1 cellular context compared by ENCODE assay signal in the genomic region with DNA sequence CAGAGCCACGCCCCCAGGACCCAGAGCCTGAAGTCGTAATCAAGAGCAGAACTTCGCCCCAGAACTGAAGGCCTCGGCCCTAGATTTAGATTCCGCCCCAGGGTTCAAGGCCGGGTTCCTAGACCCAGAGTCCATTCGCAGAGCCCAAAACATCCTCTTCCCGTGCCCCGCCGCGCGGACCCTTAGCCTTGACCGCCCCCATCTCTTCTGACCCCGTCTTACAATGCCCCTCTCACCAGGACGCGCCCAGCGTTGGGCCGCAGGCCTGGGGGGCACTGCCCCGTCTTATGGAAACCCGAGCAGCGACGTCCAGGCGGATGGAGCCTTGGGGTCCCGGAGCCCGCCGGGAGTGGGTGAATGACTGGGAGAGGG.
TF ChIP-seq lines count a peak whose summit lies in the region.

No MANE protein-coding gene starts in this region.

TF ChIP-seq in HepG2, 621 proteins besides CTCF, POLR2A, EP300 and RAD21 (continues in another document):
- no peak for TF ChIP-seq SIX1 (CRISPR knock-in tag; IDR thresholded peaks at IDR 0.05; ENCODE audit: borderline replicate concordance)
- no peak for TF ChIP-seq ZBTB42 (CRISPR knock-in tag; IDR thresholded peaks at IDR 0.05)
- TF ChIP-seq NFE2 (CRISPR knock-in tag; IDR thresholded peaks at IDR 0.05), result no peak
- TF ChIP-seq, protein P1, sequence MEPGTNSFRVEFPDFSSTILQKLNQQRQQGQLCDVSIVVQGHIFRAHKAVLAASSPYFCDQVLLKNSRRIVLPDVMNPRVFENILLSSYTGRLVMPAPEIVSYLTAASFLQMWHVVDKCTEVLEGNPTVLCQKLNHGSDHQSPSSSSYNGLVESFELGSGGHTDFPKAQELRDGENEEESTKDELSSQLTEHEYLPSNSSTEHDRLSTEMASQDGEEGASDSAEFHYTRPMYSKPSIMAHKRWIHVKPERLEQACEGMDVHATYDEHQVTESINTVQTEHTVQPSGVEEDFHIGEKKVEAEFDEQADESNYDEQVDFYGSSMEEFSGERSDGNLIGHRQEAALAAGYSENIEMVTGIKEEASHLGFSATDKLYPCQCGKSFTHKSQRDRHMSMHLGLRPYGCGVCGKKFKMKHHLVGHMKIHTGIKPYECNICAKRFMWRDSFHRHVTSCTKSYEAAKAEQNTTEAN (CRISPR knock-in tag; conservative IDR thresholded peaks at IDR 0.05), result 0 out of 2 replicates have a peak, but pooled peaks have one; percentile 62
- TF ChIP-seq REPIN1 (CRISPR knock-in tag; IDR thresholded peaks at IDR 0.05; ENCODE audit: borderline replicate concordance, low read depth), result no peak
- no peak for TF ChIP-seq ZNF766 (CRISPR knock-in tag; IDR thresholded peaks at IDR 0.05; ENCODE audit: borderline replicate concordance)
- TF ChIP-seq SP140L (CRISPR knock-in tag; IDR thresholded peaks at IDR 0.05; ENCODE audit: borderline replicate concordance), result no peak
- no peak for TF ChIP-seq ZNF564 (CRISPR knock-in tag; IDR thresholded peaks at IDR 0.05)
- TF ChIP-seq, protein P2, sequence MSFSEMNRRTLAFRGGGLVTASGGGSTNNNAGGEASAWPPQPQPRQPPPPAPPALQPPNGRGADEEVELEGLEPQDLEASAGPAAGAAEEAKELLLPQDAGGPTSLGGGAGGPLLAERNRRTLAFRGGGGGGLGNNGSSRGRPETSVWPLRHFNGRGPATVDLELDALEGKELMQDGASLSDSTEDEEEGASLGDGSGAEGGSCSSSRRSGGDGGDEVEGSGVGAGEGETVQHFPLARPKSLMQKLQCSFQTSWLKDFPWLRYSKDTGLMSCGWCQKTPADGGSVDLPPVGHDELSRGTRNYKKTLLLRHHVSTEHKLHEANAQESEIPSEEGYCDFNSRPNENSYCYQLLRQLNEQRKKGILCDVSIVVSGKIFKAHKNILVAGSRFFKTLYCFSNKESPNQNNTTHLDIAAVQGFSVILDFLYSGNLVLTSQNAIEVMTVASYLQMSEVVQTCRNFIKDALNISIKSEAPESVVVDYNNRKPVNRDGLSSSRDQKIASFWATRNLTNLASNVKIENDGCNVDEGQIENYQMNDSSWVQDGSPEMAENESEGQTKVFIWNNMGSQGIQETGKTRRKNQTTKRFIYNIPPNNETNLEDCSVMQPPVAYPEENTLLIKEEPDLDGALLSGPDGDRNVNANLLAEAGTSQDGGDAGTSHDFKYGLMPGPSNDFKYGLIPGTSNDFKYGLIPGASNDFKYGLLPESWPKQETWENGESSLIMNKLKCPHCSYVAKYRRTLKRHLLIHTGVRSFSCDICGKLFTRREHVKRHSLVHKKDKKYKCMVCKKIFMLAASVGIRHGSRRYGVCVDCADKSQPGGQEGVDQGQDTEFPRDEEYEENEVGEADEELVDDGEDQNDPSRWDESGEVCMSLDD (CRISPR knock-in tag; IDR thresholded peaks at IDR 0.05; ENCODE audit: borderline replicate concordance), result no peak
- TF ChIP-seq PCBP2 (optimal IDR thresholded peaks at IDR 0.05; ENCODE audit: low read depth, low read length, poor library complexity, severe bottlenecking), result no peak
- peak; percentile 74 for TF ChIP-seq ZFX (CRISPR knock-in tag; IDR thresholded peaks at IDR 0.05; ENCODE audit: low read depth)
- TF ChIP-seq, protein P3, sequence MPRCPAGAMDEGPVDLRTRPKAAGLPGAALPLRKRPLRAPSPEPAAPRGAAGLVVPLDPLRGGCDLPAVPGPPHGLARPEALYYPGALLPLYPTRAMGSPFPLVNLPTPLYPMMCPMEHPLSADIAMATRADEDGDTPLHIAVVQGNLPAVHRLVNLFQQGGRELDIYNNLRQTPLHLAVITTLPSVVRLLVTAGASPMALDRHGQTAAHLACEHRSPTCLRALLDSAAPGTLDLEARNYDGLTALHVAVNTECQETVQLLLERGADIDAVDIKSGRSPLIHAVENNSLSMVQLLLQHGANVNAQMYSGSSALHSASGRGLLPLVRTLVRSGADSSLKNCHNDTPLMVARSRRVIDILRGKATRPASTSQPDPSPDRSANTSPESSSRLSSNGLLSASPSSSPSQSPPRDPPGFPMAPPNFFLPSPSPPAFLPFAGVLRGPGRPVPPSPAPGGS (CRISPR knock-in tag; IDR thresholded peaks at IDR 0.05), result no peak
- TF ChIP-seq, protein P4, sequence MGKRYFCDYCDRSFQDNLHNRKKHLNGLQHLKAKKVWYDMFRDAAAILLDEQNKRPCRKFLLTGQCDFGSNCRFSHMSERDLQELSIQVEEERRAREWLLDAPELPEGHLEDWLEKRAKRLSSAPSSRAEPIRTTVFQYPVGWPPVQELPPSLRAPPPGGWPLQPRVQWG (CRISPR knock-in tag; IDR thresholded peaks at IDR 0.05; ENCODE audit: borderline replicate concordance, low read depth), result no peak
- no peak for TF ChIP-seq KLF15 (CRISPR knock-in tag; IDR thresholded peaks at IDR 0.05; ENCODE audit: borderline replicate concordance)
- no peak; the same call in 1 of the 2 replicates for TF ChIP-seq ZNF343 (CRISPR knock-in tag; IDR thresholded peaks at IDR 0.05)
- no peak for TF ChIP-seq WIZ (CRISPR knock-in tag; IDR thresholded peaks at IDR 0.05)
- no peak for TF ChIP-seq ZSCAN25 (CRISPR knock-in tag; IDR thresholded peaks at IDR 0.05)
- no peak for TF ChIP-seq ZNF124 (CRISPR knock-in tag; IDR thresholded peaks at IDR 0.05)
- no peak for TF ChIP-seq CBFB (CRISPR knock-in tag; IDR thresholded peaks at IDR 0.05)
- TF ChIP-seq XRCC5 (optimal IDR thresholded peaks at IDR 0.05; ENCODE audit: low read length), result no peak
- no peak for TF ChIP-seq ZSCAN12 (CRISPR knock-in tag; IDR thresholded peaks at IDR 0.05)
- TF ChIP-seq ZNF83 (CRISPR knock-in tag; IDR thresholded peaks at IDR 0.05; ENCODE audit: borderline replicate concordance), result no peak
- TF ChIP-seq, protein P5, sequence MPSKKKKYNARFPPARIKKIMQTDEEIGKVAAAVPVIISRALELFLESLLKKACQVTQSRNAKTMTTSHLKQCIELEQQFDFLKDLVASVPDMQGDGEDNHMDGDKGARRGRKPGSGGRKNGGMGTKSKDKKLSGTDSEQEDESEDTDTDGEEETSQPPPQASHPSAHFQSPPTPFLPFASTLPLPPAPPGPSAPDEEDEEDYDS (CRISPR knock-in tag; IDR thresholded peaks at IDR 0.05), result no peak
- TF ChIP-seq ZNF20 (CRISPR knock-in tag; IDR thresholded peaks at IDR 0.05), result no peak
- no peak for TF ChIP-seq MAFK (conservative IDR thresholded peaks at IDR 0.05 in 1 of 2, IDR thresholded peaks at IDR 0.05 in 1 of 2; ENCODE audit: low read length in 2 of 2)
- TF ChIP-seq, protein P6, sequence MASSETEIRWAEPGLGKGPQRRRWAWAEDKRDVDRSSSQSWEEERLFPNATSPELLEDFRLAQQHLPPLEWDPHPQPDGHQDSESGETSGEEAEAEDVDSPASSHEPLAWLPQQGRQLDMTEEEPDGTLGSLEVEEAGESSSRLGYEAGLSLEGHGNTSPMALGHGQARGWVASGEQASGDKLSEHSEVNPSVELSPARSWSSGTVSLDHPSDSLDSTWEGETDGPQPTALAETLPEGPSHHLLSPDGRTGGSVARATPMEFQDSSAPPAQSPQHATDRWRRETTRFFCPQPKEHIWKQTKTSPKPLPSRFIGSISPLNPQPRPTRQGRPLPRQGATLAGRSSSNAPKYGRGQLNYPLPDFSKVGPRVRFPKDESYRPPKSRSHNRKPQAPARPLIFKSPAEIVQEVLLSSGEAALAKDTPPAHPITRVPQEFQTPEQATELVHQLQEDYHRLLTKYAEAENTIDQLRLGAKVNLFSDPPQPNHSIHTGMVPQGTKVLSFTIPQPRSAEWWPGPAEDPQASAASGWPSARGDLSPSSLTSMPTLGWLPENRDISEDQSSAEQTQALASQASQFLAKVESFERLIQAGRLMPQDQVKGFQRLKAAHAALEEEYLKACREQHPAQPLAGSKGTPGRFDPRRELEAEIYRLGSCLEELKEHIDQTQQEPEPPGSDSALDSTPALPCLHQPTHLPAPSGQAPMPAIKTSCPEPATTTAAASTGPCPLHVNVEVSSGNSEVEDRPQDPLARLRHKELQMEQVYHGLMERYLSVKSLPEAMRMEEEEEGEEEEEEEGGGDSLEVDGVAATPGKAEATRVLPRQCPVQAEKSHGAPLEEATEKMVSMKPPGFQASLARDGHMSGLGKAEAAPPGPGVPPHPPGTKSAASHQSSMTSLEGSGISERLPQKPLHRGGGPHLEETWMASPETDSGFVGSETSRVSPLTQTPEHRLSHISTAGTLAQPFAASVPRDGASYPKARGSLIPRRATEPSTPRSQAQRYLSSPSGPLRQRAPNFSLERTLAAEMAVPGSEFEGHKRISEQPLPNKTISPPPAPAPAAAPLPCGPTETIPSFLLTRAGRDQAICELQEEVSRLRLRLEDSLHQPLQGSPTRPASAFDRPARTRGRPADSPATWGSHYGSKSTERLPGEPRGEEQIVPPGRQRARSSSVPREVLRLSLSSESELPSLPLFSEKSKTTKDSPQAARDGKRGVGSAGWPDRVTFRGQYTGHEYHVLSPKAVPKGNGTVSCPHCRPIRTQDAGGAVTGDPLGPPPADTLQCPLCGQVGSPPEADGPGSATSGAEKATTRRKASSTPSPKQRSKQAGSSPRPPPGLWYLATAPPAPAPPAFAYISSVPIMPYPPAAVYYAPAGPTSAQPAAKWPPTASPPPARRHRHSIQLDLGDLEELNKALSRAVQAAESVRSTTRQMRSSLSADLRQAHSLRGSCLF (CRISPR knock-in tag; IDR thresholded peaks at IDR 0.05; ENCODE audit: borderline replicate concordance), result no peak
- TF ChIP-seq, protein P7, sequence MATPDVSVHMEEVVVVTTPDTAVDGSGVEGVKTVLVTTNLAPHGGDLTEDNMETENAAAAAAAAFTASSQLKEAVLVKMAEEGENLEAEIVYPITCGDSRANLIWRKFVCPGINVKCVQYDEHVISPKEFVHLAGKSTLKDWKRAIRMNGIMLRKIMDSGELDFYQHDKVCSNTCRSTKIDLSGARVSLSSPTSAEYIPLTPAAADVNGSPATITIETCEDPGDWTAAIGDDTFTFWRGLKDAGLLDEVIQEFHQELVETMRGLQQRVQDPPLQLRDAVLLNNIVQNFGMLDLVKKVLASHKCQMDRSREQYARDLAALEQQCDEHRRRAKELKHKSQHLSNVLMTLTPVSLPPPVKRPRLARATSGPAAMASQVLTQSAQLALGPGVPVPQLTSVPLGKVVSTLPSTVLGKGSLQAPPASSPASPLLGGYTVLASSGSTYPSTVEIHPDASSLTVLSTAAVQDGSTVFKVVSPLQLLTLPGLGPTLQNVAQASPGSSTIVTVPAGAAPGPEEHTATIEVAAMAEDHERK (CRISPR knock-in tag; IDR thresholded peaks at IDR 0.05; ENCODE audit: low read depth), result no peak
- no peak for TF ChIP-seq SMC3 (IDR thresholded peaks at IDR 0.05; ENCODE audit: low read length)
- TF ChIP-seq SALL1 (CRISPR knock-in tag; IDR thresholded peaks at IDR 0.05), result no peak; the same call in 1 of the 2 replicates
- TF ChIP-seq ATF7-NPFF (CRISPR knock-in tag; IDR thresholded peaks at IDR 0.05; ENCODE audit: low read depth), result no peak
- TF ChIP-seq KAT2B (IDR thresholded peaks at IDR 0.05; ENCODE audit: borderline replicate concordance, low read depth, low read length), result no peak
- TF ChIP-seq, protein P8, sequence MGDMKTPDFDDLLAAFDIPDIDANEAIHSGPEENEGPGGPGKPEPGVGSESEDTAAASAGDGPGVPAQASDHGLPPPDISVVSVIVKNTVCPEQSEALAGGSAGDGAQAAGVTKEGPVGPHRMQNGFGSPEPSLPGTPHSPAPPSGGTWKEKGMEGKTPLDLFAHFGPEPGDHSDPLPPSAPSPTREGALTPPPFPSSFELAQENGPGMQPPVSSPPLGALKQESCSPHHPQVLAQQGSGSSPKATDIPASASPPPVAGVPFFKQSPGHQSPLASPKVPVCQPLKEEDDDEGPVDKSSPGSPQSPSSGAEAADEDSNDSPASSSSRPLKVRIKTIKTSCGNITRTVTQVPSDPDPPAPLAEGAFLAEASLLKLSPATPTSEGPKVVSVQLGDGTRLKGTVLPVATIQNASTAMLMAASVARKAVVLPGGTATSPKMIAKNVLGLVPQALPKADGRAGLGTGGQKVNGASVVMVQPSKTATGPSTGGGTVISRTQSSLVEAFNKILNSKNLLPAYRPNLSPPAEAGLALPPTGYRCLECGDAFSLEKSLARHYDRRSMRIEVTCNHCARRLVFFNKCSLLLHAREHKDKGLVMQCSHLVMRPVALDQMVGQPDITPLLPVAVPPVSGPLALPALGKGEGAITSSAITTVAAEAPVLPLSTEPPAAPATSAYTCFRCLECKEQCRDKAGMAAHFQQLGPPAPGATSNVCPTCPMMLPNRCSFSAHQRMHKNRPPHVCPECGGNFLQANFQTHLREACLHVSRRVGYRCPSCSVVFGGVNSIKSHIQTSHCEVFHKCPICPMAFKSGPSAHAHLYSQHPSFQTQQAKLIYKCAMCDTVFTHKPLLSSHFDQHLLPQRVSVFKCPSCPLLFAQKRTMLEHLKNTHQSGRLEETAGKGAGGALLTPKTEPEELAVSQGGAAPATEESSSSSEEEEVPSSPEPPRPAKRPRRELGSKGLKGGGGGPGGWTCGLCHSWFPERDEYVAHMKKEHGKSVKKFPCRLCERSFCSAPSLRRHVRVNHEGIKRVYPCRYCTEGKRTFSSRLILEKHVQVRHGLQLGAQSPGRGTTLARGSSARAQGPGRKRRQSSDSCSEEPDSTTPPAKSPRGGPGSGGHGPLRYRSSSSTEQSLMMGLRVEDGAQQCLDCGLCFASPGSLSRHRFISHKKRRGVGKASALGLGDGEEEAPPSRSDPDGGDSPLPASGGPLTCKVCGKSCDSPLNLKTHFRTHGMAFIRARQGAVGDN (CRISPR knock-in tag; IDR thresholded peaks at IDR 0.05), result peak; percentile 25; the same call in 1 of the 2 replicates
- TF ChIP-seq ZNF746 (CRISPR knock-in tag; IDR thresholded peaks at IDR 0.05), result no peak
- TF ChIP-seq BORCS8-MEF2B (CRISPR knock-in tag; IDR thresholded peaks at IDR 0.05), result no peak
- TF ChIP-seq, protein P9, sequence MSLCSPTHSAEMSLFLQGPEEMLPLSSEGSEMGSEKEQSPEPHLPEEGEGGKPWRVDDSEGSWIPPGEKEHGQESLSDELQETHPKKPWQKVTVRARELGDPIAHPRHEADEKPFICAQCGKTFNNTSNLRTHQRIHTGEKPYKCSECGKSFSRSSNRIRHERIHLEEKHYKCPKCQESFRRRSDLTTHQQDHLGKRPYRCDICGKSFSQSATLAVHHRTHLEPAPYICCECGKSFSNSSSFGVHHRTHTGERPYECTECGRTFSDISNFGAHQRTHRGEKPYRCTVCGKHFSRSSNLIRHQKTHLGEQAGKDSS (CRISPR knock-in tag; IDR thresholded peaks at IDR 0.05; ENCODE audit: borderline replicate concordance, low read depth), result 0 out of 2 replicates have a peak, but pooled peaks have one; percentile 38
- TF ChIP-seq TAF1 (CRISPR knock-in tag; IDR thresholded peaks at IDR 0.05), result peak; percentile 5; the same call in 1 of the 2 replicates
- no peak for TF ChIP-seq REL (CRISPR knock-in tag; conservative IDR thresholded peaks at IDR 0.05)
- TF ChIP-seq, protein P10, sequence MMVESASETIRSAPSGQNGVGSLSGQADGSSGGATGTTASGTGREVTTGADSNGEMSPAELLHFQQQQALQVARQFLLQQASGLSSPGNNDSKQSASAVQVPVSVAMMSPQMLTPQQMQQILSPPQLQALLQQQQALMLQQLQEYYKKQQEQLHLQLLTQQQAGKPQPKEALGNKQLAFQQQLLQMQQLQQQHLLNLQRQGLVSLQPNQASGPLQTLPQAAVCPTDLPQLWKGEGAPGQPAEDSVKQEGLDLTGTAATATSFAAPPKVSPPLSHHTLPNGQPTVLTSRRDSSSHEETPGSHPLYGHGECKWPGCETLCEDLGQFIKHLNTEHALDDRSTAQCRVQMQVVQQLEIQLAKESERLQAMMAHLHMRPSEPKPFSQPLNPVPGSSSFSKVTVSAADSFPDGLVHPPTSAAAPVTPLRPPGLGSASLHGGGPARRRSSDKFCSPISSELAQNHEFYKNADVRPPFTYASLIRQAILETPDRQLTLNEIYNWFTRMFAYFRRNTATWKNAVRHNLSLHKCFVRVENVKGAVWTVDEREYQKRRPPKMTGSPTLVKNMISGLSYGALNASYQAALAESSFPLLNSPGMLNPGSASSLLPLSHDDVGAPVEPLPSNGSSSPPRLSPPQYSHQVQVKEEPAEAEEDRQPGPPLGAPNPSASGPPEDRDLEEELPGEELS (CRISPR knock-in tag; IDR thresholded peaks at IDR 0.05), result no peak
- TF ChIP-seq ZNF441 (CRISPR knock-in tag; IDR thresholded peaks at IDR 0.05; ENCODE audit: borderline replicate concordance), result peak; percentile 22; the same call in 1 of the 2 replicates
- peak; percentile 25; the same call in 1 of the 2 replicates for TF ChIP-seq SPEN (CRISPR knock-in tag; IDR thresholded peaks at IDR 0.05; ENCODE audit: low read depth)
- no peak for TF ChIP-seq ZBTB7B (CRISPR knock-in tag; IDR thresholded peaks at IDR 0.05)
- no peak for TF ChIP-seq ZNF3 (CRISPR knock-in tag; IDR thresholded peaks at IDR 0.05)
